In genomic region chr11:13465909-13466371, GRCh38 we compare ENCODE assay signal across 8 cellular contexts. TPM values are rescaled to one million over a fixed set of nuclear protein-coding genes. Genes with fewer than 3 reads are reported as not detected.
DNase-seq lines count a peak whose midpoint lies in the region; ATAC-seq, FAIRE-seq and TF ChIP-seq lines count a peak whose summit lies in the region.

No MANE protein-coding gene starts in this region.

- ATAC-seq in A549 (no peak), GM18867 (IDR thresholded peaks at IDR 0.05; ENCODE audit: unreplicated experiment) (no peak), T-helper 17 cell (no peak)
- no peak for ATAC-seq in activated T-cell treated with anti-CD3 and anti-CD28 coated beads, Interleukin-2, amount 50 U/mL, for 72 hours (replicated peaks in 1 of 2)

- peak; percentile 54 to 62 for DNase-seq in A549 (ENCODE audit: low read depth in 1 of 2, low spot score in 1 of 2)
- DNase-seq in GM04504 (ENCODE audit: low read depth) = peak; percentile 5
- DNase-seq in NCI-H446 (lab: John Stamatoyannopoulos, UW) = peak; percentile 19 to 61
- DNase-seq in chondrocyte (ENCODE audit: low spot score) = no peak
- DNase-seq in neural crest cell (ENCODE audit: low read depth, low spot score) = no peak
- no peak for DNase-seq in activated T-cell treated with anti-CD3 and anti-CD28 coated beads, Interleukin-2, amount 50 U/mL, for 72 hours
- no peak for DNase-seq in T-helper 17 cell

- H3K9me3 Mint-ChIP-seq in chondrocyte (ENCODE audit: low read depth) (no peaks in the 10 kb centered on the region), neural crest cell (peaks cover 5% of the 10 kb centered on the region)
- no peaks in the 10 kb centered on the region for H3K9me3 Mint-ChIP-seq in activated T-cell treated with anti-CD3 and anti-CD28 coated beads, Interleukin-2, amount 50 U/mL, for 72 hours

- POLR2A ChIA-PET in A549 (lab: Yijun Ruan, JAX) = no interaction called here

- FAIRE-seq in A549 (lab: Jason Lieb, UNC) = no peak

- peak; percentile 74 for TF ChIP-seq CTCF in A549 (IDR thresholded peaks at IDR 0.05)
- peak; percentile 85 for TF ChIP-seq CTCF in chondrocyte (IDR thresholded peaks at IDR 0.05)
- peak; percentile 70 for TF ChIP-seq CTCF in neural crest cell (conservative IDR thresholded peaks at IDR 0.05)

- TF ChIP-seq EP300 in A549 (IDR thresholded peaks at IDR 0.05) = no peak

- peaks cover 27% of the 10 kb centered on the region for H3K4me1 Mint-ChIP-seq in chondrocyte (ENCODE audit: low read depth)
- peaks cover 32% of the 10 kb centered on the region for H3K4me1 Mint-ChIP-seq in neural crest cell
- H3K4me1 Mint-ChIP-seq in activated T-cell treated with anti-CD3 and anti-CD28 coated beads, Interleukin-2, amount 50 U/mL, for 72 hours (ENCODE audit: low read depth) = peaks cover 31% of the 10 kb centered on the region
- H3K4me1 Mint-ChIP-seq in T-helper 17 cell = peaks cover 19% of the 10 kb centered on the region

- under 1% methylated on average over 6 of the region's 6 CpGs for WGBS in A549 (ENCODE audit: missing lambda C conversion rate)

- H3K4me3 Mint-ChIP-seq in chondrocyte (ENCODE audit: unreplicated experiment) (no peak overlapping the region), neural crest cell (peak overlapping the region; percentile 78), T-helper 17 cell (no peak overlapping the region)
- peak overlapping the region in 1 of 2 donors; percentile 40 for H3K4me3 Mint-ChIP-seq in activated T-cell treated with anti-CD3 and anti-CD28 coated beads, Interleukin-2, amount 50 U/mL, for 72 hours

- peak overlapping the region; percentile 20; the same call in 1 of the 3 replicates for H3K4me2 ChIP-seq in A549

- H3K27ac ChIP-seq in A549 = no peak overlapping the region

- H3K27me3 Mint-ChIP-seq in chondrocyte (ENCODE audit: low read depth) (peaks cover 13% of the 10 kb centered on the region), neural crest cell (ENCODE audit: low read depth) (no peaks in the 10 kb centered on the region), T-helper 17 cell (peaks cover 19% of the 10 kb centered on the region)
- peaks cover 15% of the 10 kb centered on the region for H3K27me3 Mint-ChIP-seq in activated T-cell treated with anti-CD3 and anti-CD28 coated beads, Interleukin-2, amount 50 U/mL, for 72 hours (ENCODE audit: low read depth)

- TF ChIP-seq POLR2A in A549 (IDR thresholded peaks at IDR 0.05; ENCODE audit: low read length) = no peak

- no peak overlapping the region for H3K4me3 ChIP-seq in A549

- peaks cover 13% of the 10 kb centered on the region for H3K4me1 ChIP-seq in A549

- H3K27ac Mint-ChIP-seq in chondrocyte (ENCODE audit: unreplicated experiment) (no peak overlapping the region), neural crest cell (ENCODE audit: unreplicated experiment) (no peak overlapping the region), T-helper 17 cell (no peak overlapping the region)
- H3K27ac Mint-ChIP-seq in activated T-cell treated with anti-CD3 and anti-CD28 coated beads, Interleukin-2, amount 50 U/mL, for 72 hours = no peak overlapping the region

- H3K9me3 ChIP-seq in A549 (no peaks in the 10 kb centered on the region), T-helper 17 cell (ENCODE audit: control insufficient read depth, low read length, poor library complexity, severe bottlenecking) (no peaks in the 10 kb centered on the region)

- H3K36me3 Mint-ChIP-seq in chondrocyte (ENCODE audit: low read depth) (no peaks in the 10 kb centered on the region), neural crest cell (ENCODE audit: low read depth) (peaks cover 3% of the 10 kb centered on the region), T-helper 17 cell (ENCODE audit: low read depth) (peaks cover 5% of the 10 kb centered on the region)
- H3K36me3 Mint-ChIP-seq in activated T-cell treated with anti-CD3 and anti-CD28 coated beads, Interleukin-2, amount 50 U/mL, for 72 hours (ENCODE audit: insufficient read depth in 2 of 2) = peaks cover 1 to 2% of the 10 kb centered on the region in 2 donors

- peak; percentile 48 to 50; a peak in 4 of 5 replicates for TF ChIP-seq RAD21 in A549 (conservative IDR thresholded peaks at IDR 0.05 in 1 of 2, IDR thresholded peaks at IDR 0.05 in 1 of 2)

- CTCF ChIA-PET in A549 (lab: Yijun Ruan, JAX) = interaction anchor here (0.6 to 3.4 kb wide), 14 partner anchors 8 to 1281 kb away, joined by 3 to 18 read pairs (median 4); no protein-coding TSS in a partner anchor

TF ChIP-seq in A549, 52 proteins besides CTCF, POLR2A, EP300 and RAD21:
- no peak for TF ChIP-seq HEYL (CRISPR knock-in tag; IDR thresholded peaks at IDR 0.05)
- TF ChIP-seq CBX8 (IDR thresholded peaks at IDR 0.05) = no peak
- no peak for TF ChIP-seq JUN (IDR thresholded peaks at IDR 0.05)
- TF ChIP-seq TP53 (CRISPR knock-in tag; IDR thresholded peaks at IDR 0.05) = no peak
- TF ChIP-seq SMC3 (IDR thresholded peaks at IDR 0.05) = peak; percentile 45

RNA-seq across cellular contexts. Expression of gene BTBD10, which starts 2.9 kb away (rescaled TPM):
- polyA plus RNA-seq in A549 (2011; rRNA removed) (54.2 and 60.3 TPM in 2 replicates), A549 (2017; fragmentation: RNase III; extraction: RNeasy Plus Mini Kit Qiagen cat#74134 plus additional on column Dnase treatment) (30.8 to 33.9 TPM (median 33.7 TPM) in 3 replicates)
- 12.9 TPM in 2 replicates for polyA plus RNA-seq in A549 (2012; cell fraction: cytosol; rRNA removed)
- polyA plus RNA-seq in A549 (2012; cell fraction: nucleus; rRNA removed) = 5.7 and 9.3 TPM in 2 replicates
- polyA minus RNA-seq in A549 (2011; rRNA and poly(A)+ RNA removed) = 39.8 and 43.5 TPM in 2 replicates
- total RNA-seq in chondrocyte (34.2 to 37.3 TPM (median 35.4 TPM) in 3 replicates), neural crest cell (28.2 and 29.0 TPM in 2 replicates), T-helper 17 cell (10 to 100 TPM; 12.1 to 15.9 TPM)
- 10 to 100 TPM; 19.8 to 21.5 TPM for total RNA-seq in activated T-cell treated with anti-CD3 and anti-CD28 coated beads, Interleukin-2, amount 50 U/mL, for 72 hours

RNA-seq across cellular contexts. Expression of gene PTH, which starts 29.9 kb away (rescaled TPM):
- not detected in 2 replicates for polyA plus RNA-seq in A549 (2011; rRNA removed)
- polyA plus RNA-seq in A549 (2012; cell fraction: cytosol; rRNA removed) = not detected in 2 replicates
- polyA plus RNA-seq in A549 (2012; cell fraction: nucleus; rRNA removed) = not detected in 2 replicates
- not detected in 3 replicates for polyA plus RNA-seq in A549 (2017; fragmentation: RNase III; extraction: RNeasy Plus Mini Kit Qiagen cat#74134 plus additional on column Dnase treatment)
- polyA minus RNA-seq in A549 (2011; rRNA and poly(A)+ RNA removed) = not detected in 2 replicates
- not detected in 3 replicates for total RNA-seq in chondrocyte
- not detected in 2 replicates for total RNA-seq in neural crest cell
- total RNA-seq in activated T-cell treated with anti-CD3 and anti-CD28 coated beads, Interleukin-2, amount 50 U/mL, for 72 hours = not detected
- total RNA-seq in T-helper 17 cell = not detected

Comparison
In these comparisons a context has a peak if more than half of its experiments do, and no peak if none do; other contexts are left out.
1. DNase-seq: peak in A549 (2 of 2), GM04504 (single experiment) and NCI-H446 (2 of 2); none in chondrocyte (single experiment), neural crest cell (single experiment), activated T-cell treated with anti-CD3 and anti-CD28 coated beads, Interleukin-2, amount 50 U/mL, for 72 hours (0 of 2) and T-helper 17 cell (0 of 3).
2. Peak in every context shown above with its lines, with median percentiles within 50 percentile points of each other: CTCF ChIP-seq.